In the genomic region with DNA sequence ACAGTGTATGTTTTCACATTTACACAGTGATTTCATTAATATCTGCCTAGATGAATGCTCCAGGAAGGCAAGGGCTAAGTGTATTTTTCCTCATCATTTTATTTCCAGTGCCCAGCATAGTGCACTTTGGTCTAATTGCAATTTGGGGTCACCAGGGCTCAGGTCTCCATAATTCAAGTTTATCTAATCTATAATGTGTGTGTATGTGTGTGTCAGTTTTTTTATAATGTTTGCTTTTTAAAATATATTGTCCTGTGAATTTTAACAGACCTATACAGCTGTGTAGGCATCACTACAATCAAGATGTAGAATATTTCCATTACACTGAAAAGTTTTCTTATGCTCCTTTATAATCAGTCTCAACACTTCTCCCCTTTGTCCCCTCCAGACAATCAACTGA, we compare ENCODE assay signal across 36 cellular contexts.
"Had no signal": no experiment of that assay in that cellular context is flagged by ENCODE, and none has a peak within 500 bp of the region (broad histone marks: within the 10 kb centered on the region; RNA-seq: fewer than 3 reads in every experiment).

No MANE protein-coding gene starts in this region.

- H3K9me3 Mint-ChIP-seq: activated CD4-positive, alpha-beta T cell treated with anti-CD3 and anti-CD28 coated beads, Interleukin-2, amount 10 ng/mL, durations not matched to agents 24 days and 14 days; activated naive CD8-positive, alpha-beta T cell treated with anti-CD3 and anti-CD28 coated beads for 36 hours; activated T-cell treated with anti-CD3 and anti-CD28 coated beads, Interleukin-2, amount 50 U/mL, for 72 hours; activated T-helper 1 cell treated with anti-CD3 and anti-CD28 coated beads, Interleukin-12 subunit alpha, Interleukin-12 subunit beta, Interleukin-2, Interleukin-4 antibody, amounts not matched to agents 30 ng/mL and 10 ng/mL and 1 ng/mL, durations not matched to agents 14 hours and 24 hours and 36 hours; T-helper 1 cell treated with Interleukin-12 subunit alpha and Interleukin-12 subunit beta and Interleukin-4 antibody, amounts not matched to agents 30 μg/mL and 1 μg/mL, for 36 hours; T-helper 2 cell treated with Interferon-gamma antibody and Interleukin-4, amounts not matched to agents 5 μg/mL and 100 μg/mL, for 36 hours had no signal

- H3K4me1 ChIP-seq: body of pancreas had no signal

- H3K36me3 ChIP-seq: brain microvascular endothelial cell, cardiac muscle cell had no signal

- H3K9me3 ChIP-seq: body of pancreas had no signal

- H3K36me3 Mint-ChIP-seq: activated CD4-positive, alpha-beta memory T cell treated with anti-CD3 and anti-CD28 coated beads for 36 hours; activated naive CD4-positive, alpha-beta T cell treated with anti-CD3 and anti-CD28 coated beads, Interleukin-2, amount 50 U/mL, for 72 hours; activated naive CD8-positive, alpha-beta T cell treated with anti-CD3 and anti-CD28 coated beads for 36 hours had no signal

- ATAC-seq: activated CD8-positive, alpha-beta T cell treated with anti-CD3 and anti-CD28 coated beads for 36 hours; activated naive CD4-positive, alpha-beta T cell treated with anti-CD3 and anti-CD28 coated beads, Interleukin-2, amount 50 U/mL, for 72 hours; activated T-cell treated with anti-CD3 and anti-CD28 coated beads, Interleukin-2, amount 50 U/mL, for 4 hours; activated T-cell treated with anti-CD3 and anti-CD28 coated beads, Interleukin-2, amount 50 U/mL, for 72 hours; activated T-helper 17 cell treated with anti-CD3 and anti-CD28 coated beads, Interleukin-2, amount 50 U/mL, for 72 hours; body of pancreas had no signal

- H3K4me1 Mint-ChIP-seq: activated B cell treated with CpG ODN at 0.5 μM for 24 hours; activated CD4-positive, alpha-beta T cell treated with anti-CD3 and anti-CD28 coated beads, Interleukin-2, amount 10 ng/mL, durations not matched to agents 24 days and 14 days; activated naive CD8-positive, alpha-beta T cell treated with anti-CD3 and anti-CD28 coated beads for 36 hours; activated T-helper 17 cell treated with anti-CD3 and anti-CD28 coated beads, Interleukin-2, amount 50 U/mL, for 72 hours; central memory CD8-positive, alpha-beta T cell had no signal

- H3K27ac Mint-ChIP-seq: activated B cell treated with CpG ODN at 0.5 μM for 24 hours; activated CD4-positive, alpha-beta memory T cell treated with anti-CD3 and anti-CD28 coated beads for 36 hours; activated CD4-positive, alpha-beta T cell treated with anti-CD3 and anti-CD28 coated beads, Interleukin-2, amount 10 ng/mL, durations not matched to agents 24 days and 14 days; activated CD8-positive, alpha-beta T cell treated with anti-CD3 and anti-CD28 coated beads for 36 hours; activated naive CD4-positive, alpha-beta T cell treated with anti-CD3 and anti-CD28 coated beads for 36 hours; activated naive CD4-positive, alpha-beta T cell treated with anti-CD3 and anti-CD28 coated beads, Interleukin-2, amount 50 U/mL, for 72 hours; activated naive CD8-positive, alpha-beta T cell treated with anti-CD3 and anti-CD28 coated beads for 36 hours; activated T-cell treated with anti-CD3 and anti-CD28 coated beads, Interleukin-2, amount 50 U/mL, for 72 hours; activated T-helper 1 cell treated with anti-CD3 and anti-CD28 coated beads, Interleukin-12 subunit alpha, Interleukin-12 subunit beta, Interleukin-2, Interleukin-4 antibody, amounts not matched to agents 30 ng/mL and 10 ng/mL and 1 ng/mL, durations not matched to agents 14 hours and 24 hours and 36 hours; activated T-helper 17 cell treated with anti-CD3 and anti-CD28 coated beads, Interleukin-2, amount 50 U/mL, for 72 hours; T-helper 1 cell treated with Interleukin-12 subunit alpha and Interleukin-12 subunit beta and Interleukin-4 antibody, amounts not matched to agents 30 μg/mL and 1 μg/mL, for 36 hours; T-helper 2 cell treated with Interferon-gamma antibody and Interleukin-4, amounts not matched to agents 5 μg/mL and 100 μg/mL, for 36 hours had no signal

- H3K27me3 ChIP-seq: body of pancreas, brain microvascular endothelial cell, cardiac muscle cell had no signal

- H3K27ac ChIP-seq: body of pancreas, brain microvascular endothelial cell, cardiac muscle cell, VCaP had no signal

- H3K4me3 ChIP-seq: body of pancreas, cardiac muscle cell had no signal

- H3K27me3 Mint-ChIP-seq: activated B cell treated with CpG ODN at 0.5 μM for 24 hours; activated CD4-positive, alpha-beta memory T cell treated with anti-CD3 and anti-CD28 coated beads for 36 hours; activated CD4-positive, alpha-beta T cell treated with anti-CD3 and anti-CD28 coated beads, Interleukin-2, amount 10 ng/mL, durations not matched to agents 24 days and 14 days; activated CD8-positive, alpha-beta T cell treated with anti-CD3 and anti-CD28 coated beads for 36 hours; activated naive CD8-positive, alpha-beta T cell treated with anti-CD3 and anti-CD28 coated beads for 36 hours; activated T-helper 17 cell treated with anti-CD3 and anti-CD28 coated beads, Interleukin-2, amount 50 U/mL, for 72 hours; central memory CD8-positive, alpha-beta T cell had no signal

- H3K4me3 Mint-ChIP-seq: activated B cell treated with CpG ODN at 0.5 μM for 24 hours; activated CD4-positive, alpha-beta memory T cell treated with anti-CD3 and anti-CD28 coated beads for 36 hours; activated CD4-positive, alpha-beta T cell treated with anti-CD3 and anti-CD28 coated beads, Interleukin-2, amount 10 ng/mL, durations not matched to agents 24 days and 14 days; activated CD8-positive, alpha-beta T cell treated with anti-CD3 and anti-CD28 coated beads for 36 hours; activated naive CD4-positive, alpha-beta T cell treated with anti-CD3 and anti-CD28 coated beads for 36 hours; activated naive CD8-positive, alpha-beta T cell treated with anti-CD3 and anti-CD28 coated beads for 36 hours; activated T-cell treated with anti-CD3 and anti-CD28 coated beads, Interleukin-2, amount 50 U/mL, for 4 hours; activated T-cell treated with anti-CD3 and anti-CD28 coated beads, Interleukin-2, amount 50 U/mL, for 72 hours; activated T-helper 1 cell treated with anti-CD3 and anti-CD28 coated beads, Interleukin-12 subunit alpha, Interleukin-12 subunit beta, Interleukin-2, Interleukin-4 antibody, amounts not matched to agents 30 ng/mL and 10 ng/mL and 1 ng/mL, durations not matched to agents 14 hours and 24 hours and 36 hours; activated T-helper 17 cell treated with anti-CD3 and anti-CD28 coated beads, Interleukin-2, amount 50 U/mL, for 72 hours; central memory CD8-positive, alpha-beta T cell; T-helper 1 cell treated with Interleukin-12 subunit alpha and Interleukin-12 subunit beta and Interleukin-4 antibody, amounts not matched to agents 30 μg/mL and 1 μg/mL, for 36 hours; T-helper 2 cell treated with Interferon-gamma antibody and Interleukin-4, amounts not matched to agents 5 μg/mL and 100 μg/mL, for 36 hours had no signal

- DNase-seq: activated B cell treated with CpG ODN at 0.5 μM for 24 hours; activated CD4-positive, alpha-beta memory T cell treated with anti-CD3 and anti-CD28 coated beads for 36 hours; activated CD4-positive, alpha-beta T cell treated with anti-CD3 and anti-CD28 coated beads for 4 hours; activated CD4-positive, alpha-beta T cell treated with anti-CD3 and anti-CD28 coated beads, Interleukin-2, amount 10 ng/mL, durations not matched to agents 24 days and 14 days; activated CD4-positive, alpha-beta T cell treated with anti-CD3 and anti-CD28 coated beads, Interleukin-2, amount 50 U/mL, for 1 hour; activated CD4-positive, alpha-beta T cell treated with anti-CD3 and anti-CD28 coated beads, Interleukin-2, amount 50 U/mL, for 4 hours; activated CD4-positive, CD25-positive, alpha-beta regulatory T cell treated with anti-CD3 and anti-CD28 coated beads, Interleukin-2, amount 50 U/mL, for 72 hours; activated CD8-positive, alpha-beta memory T cell treated with anti-CD3 and anti-CD28 coated beads, Interleukin-2, amount 50 U/mL, for 4 hours; activated CD8-positive, alpha-beta T cell treated with anti-CD3 and anti-CD28 coated beads for 36 hours; activated effector memory CD4-positive, alpha-beta T cell treated with anti-CD3 and anti-CD28 coated beads, Interleukin-2, amount 50 U/mL, for 16 hours; activated gamma-delta T cell treated with Interleukin-2 at 50 U/mL for 16 hours; activated naive CD4-positive, alpha-beta T cell; activated naive CD4-positive, alpha-beta T cell treated with anti-CD3 and anti-CD28 coated beads for 36 hours; activated naive CD4-positive, alpha-beta T cell treated with anti-CD3 and anti-CD28 coated beads, Interleukin-2, amount 50 U/mL, for 16 hours; activated naive CD8-positive, alpha-beta T cell treated with anti-CD3 and anti-CD28 coated beads for 36 hours; activated T-cell treated with anti-CD3 and anti-CD28 coated beads for 4 hours; activated T-cell treated with anti-CD3 and anti-CD28 coated beads, Interleukin-2, amount 50 U/mL, for 1 hour; activated T-cell treated with anti-CD3 and anti-CD28 coated beads, Interleukin-2, amount 50 U/mL, for 4 hours; activated T-cell treated with anti-CD3 and anti-CD28 coated beads, Interleukin-2, amount 50 U/mL, for 72 hours; aorta; body of pancreas; brain microvascular endothelial cell; caudate nucleus; cerebellar nuclear complex; SW 1271; T-helper 1 cell; T-helper 2 cell; T-helper 9 cell had no signal
